Comparison of ENCODE assay signal across 8 cellular contexts in genomic region chr4:18021720-18022571, GRCh38. TPM values are rescaled to one million over a fixed set of nuclear protein-coding genes. Genes with fewer than 3 reads are reported as not detected.
DNase-seq lines count a peak whose midpoint lies in the region; ATAC-seq and TF ChIP-seq lines count a peak whose summit lies in the region.

LCORL (minus strand) TSS chr4:18021755; CDS start chr4:18021751, 4 bp downstream.

- peak within 1 kb of the TSS; percentile 15 for H4K8ac ChIP-seq in mesendoderm (ENCODE audit: low read depth, low read length)

- TF ChIP-seq CTCF in endodermal cell (conservative IDR thresholded peaks at IDR 0.05): peak; percentile 42

- H3K27me3 Mint-ChIP-seq in endodermal cell (ENCODE audit: insufficient read depth): peaks cover 42% of the 10 kb centered on the region

- H3K23ac ChIP-seq in mesendoderm (ENCODE audit: low read length): no peak within 1 kb of the TSS

- H4K5ac ChIP-seq in mesendoderm (ENCODE audit: low read length): no peak within 1 kb of the TSS

- no peaks in the 10 kb centered on the region for H3K36me3 Mint-ChIP-seq in endodermal cell (ENCODE audit: low read depth)

- peak within 1 kb of the TSS; percentile 95 for H3K18ac ChIP-seq in mesendoderm (ENCODE audit: low read length)

- peak within 1 kb of the TSS; percentile 56 for H3K4ac ChIP-seq in mesendoderm (ENCODE audit: low read depth, low read length)

- H3K4me2 ChIP-seq in mesendoderm (ENCODE audit: low read length): peak within 1 kb of the TSS; percentile 82

- no peak within 1 kb of the TSS for H2BK15ac ChIP-seq in mesendoderm (replicated peaks; ENCODE audit: low read depth)

- H3K79me1 ChIP-seq in mesendoderm (ENCODE audit: low read length): peaks cover 6% of the 10 kb centered on the region

- H3K27ac Mint-ChIP-seq in endodermal cell: peak within 1 kb of the TSS; percentile 96

- H3K9me3 Mint-ChIP-seq in endodermal cell: no peaks in the 10 kb centered on the region

- peak within 1 kb of the TSS; percentile 90 for H3K4me3 Mint-ChIP-seq in endodermal cell

- peak within 1 kb of the TSS; percentile 86 for H3K56ac ChIP-seq in mesendoderm (ENCODE audit: low read length)

- H2BK120ac ChIP-seq in mesendoderm (ENCODE audit: low read depth, low read length): no peak within 1 kb of the TSS

- peaks cover 27% of the 10 kb centered on the region for H3K27me3 ChIP-seq in endodermal cell (ENCODE audit: control insufficient read depth, insufficient read depth, low read length, poor library complexity, severe bottlenecking)
- peaks cover 1% of the 10 kb centered on the region for H3K27me3 ChIP-seq in mesendoderm (ENCODE audit: insufficient read depth, low read length, poor library complexity)

- H3K27ac ChIP-seq in endodermal cell (ENCODE audit: low read depth, low read length) (peak within 1 kb of the TSS; percentile 97), mesendoderm (ENCODE audit: low read depth, low read length) (peak within 1 kb of the TSS; percentile 91)

- H3K79me2 ChIP-seq in mesendoderm (ENCODE audit: control insufficient read depth, insufficient read depth, low read length): peaks cover 6% of the 10 kb centered on the region

- H3K4me3 ChIP-seq in endodermal cell (ENCODE audit: low read length) (peak within 1 kb of the TSS; percentile 95), mesendoderm (ENCODE audit: low read length) (peak within 1 kb of the TSS; percentile 73)

- peaks cover 9% of the 10 kb centered on the region for H3K4me1 Mint-ChIP-seq in endodermal cell

- ATAC-seq in GM21360 (IDR thresholded peaks at IDR 0.05; ENCODE audit: unreplicated experiment): peak; percentile 76

- DNase-seq in COR-L47 (lab: John Stamatoyannopoulos, UW): peak; percentile 100
- DNase-seq in HT1080 (ENCODE audit: low read depth): peak; percentile 97
- DNase-seq in NOMO-1 treated with DMSO at 0.1 percent for 48 hours (lab: John Stamatoyannopoulos, UW; ENCODE audit: unreplicated experiment): peak; percentile 98
- DNase-seq in activated CD8-positive, alpha-beta memory T cell treated with anti-CD3 and anti-CD28 coated beads, Interleukin-2, amount 50 U/mL, for 1 hour (ENCODE audit: extremely low read depth): peak; percentile 62
- DNase-seq in endodermal cell: peak; percentile 97
- DNase-seq in mesendoderm: peak; percentile 99
- peak; percentile 68 for DNase-seq in stimulated activated CD8-positive, alpha-beta memory T cell treated with anti-CD3 and anti-CD28 coated beads, Interleukin-15, amount 100 ng/mL, for 1 hour (ENCODE audit: low read depth)

- WGBS in endodermal cell (ENCODE audit: insufficient coverage in 1 of 2, insufficient read length in 1 of 2), 2 experiments: 0% methylated on average over 25 to 70 of the region's 71 CpGs
- WGBS in mesendoderm (ENCODE audit: extremely low coverage, insufficient coverage, low lambda C conversion rate): no CpG with 5 or more reads among the region's 71 CpGs

- no peaks in the 10 kb centered on the region for H3K9me3 ChIP-seq in endodermal cell (ENCODE audit: control insufficient read depth, low read length)

- H2BK5ac ChIP-seq in mesendoderm (ENCODE audit: low read length): no peak within 1 kb of the TSS

- H3K4me1 ChIP-seq in endodermal cell (ENCODE audit: control insufficient read depth, insufficient read depth, low read length) (no peaks in the 10 kb centered on the region), mesendoderm (ENCODE audit: control insufficient read depth, low read depth, low read length) (no peaks in the 10 kb centered on the region)

- no peaks in the 10 kb centered on the region for H3K36me3 ChIP-seq in endodermal cell (ENCODE audit: control insufficient read depth, insufficient read depth, low read length)
- H3K36me3 ChIP-seq in mesendoderm (ENCODE audit: control insufficient read depth, insufficient read depth, low read length): no peaks in the 10 kb centered on the region

- H3K9ac ChIP-seq in endodermal cell (ENCODE audit: extremely low read depth, low read length, poor library complexity, severe bottlenecking) (peak within 1 kb of the TSS; percentile 78), mesendoderm (ENCODE audit: low read length) (peak within 1 kb of the TSS; percentile 82)

- no peak within 1 kb of the TSS for H2AK5ac ChIP-seq in mesendoderm (ENCODE audit: low read length)

RNA-seq across cellular contexts. Expression of gene LCORL, which starts in this region (rescaled TPM):
- 15.9 and 20.0 TPM in 2 replicates for total RNA-seq in HT1080 (2014; rRNA removed; shearing (Covaris generic))
- 8.1 and 10.4 TPM in 2 replicates for polyA plus RNA-seq in HT1080 (2015; cell fraction: cytosol; rRNA removed)
- polyA plus RNA-seq in HT1080 (2015; cell fraction: nucleus; rRNA removed): 13.2 and 20.3 TPM in 2 replicates
- total RNA-seq in endodermal cell: 10 to 100 TPM; 20.4 to 34.5 TPM
- 43.8 TPM for polyA plus RNA-seq in endodermal cell (2013, experiment 1 of 2)
- polyA plus RNA-seq in endodermal cell (2013, experiment 2 of 2): 41.0 TPM
- 4.5 TPM for polyA plus RNA-seq in mesendoderm (2013, experiment 1 of 2)
- polyA plus RNA-seq in mesendoderm (2013, experiment 2 of 2): 4.0 TPM

Comparison
In these comparisons a context has a peak if more than half of its experiments do, and no peak if none do; other contexts are left out.
1. Peak in every context shown above with its lines: DNase-seq, ATAC-seq, H3K4me3 ChIP-seq and H3K27ac ChIP-seq.